In the genomic region with DNA sequence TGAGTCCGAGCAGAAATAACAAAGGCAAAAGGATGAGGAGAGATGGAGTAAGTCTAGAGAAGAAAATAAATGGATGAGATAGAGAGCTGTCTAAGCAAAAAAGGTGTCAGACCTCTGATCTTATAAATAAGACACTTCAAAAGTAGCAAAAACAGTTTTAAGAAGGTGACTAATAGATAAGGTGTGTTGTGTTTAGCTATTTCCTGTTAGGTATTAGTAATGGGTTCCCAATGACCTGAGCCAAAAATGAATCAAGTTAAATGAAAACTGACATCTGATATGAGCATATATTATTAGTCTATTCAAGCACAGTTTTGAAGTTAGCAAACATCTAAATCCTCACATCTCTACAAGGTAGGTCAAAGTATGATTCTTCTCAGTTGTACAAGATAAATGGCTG, we compare ENCODE assay signal across 1 cellular context.
TF ChIP-seq lines count a peak whose summit lies in the region.

No MANE protein-coding gene starts in this region.

TF ChIP-seq in K562, 482 proteins besides CTCF, POLR2A, EP300 and RAD21:
- TF ChIP-seq ZFP1 (CRISPR knock-in tag; IDR thresholded peaks at IDR 0.05): no peak
TF ChIP-seq in K562: peak in this region for 0.
